16 cellular contexts compared by ENCODE assay signal in genomic region chr1:244857761-244858160, GRCh38. TPM values are rescaled to one million over a fixed set of nuclear protein-coding genes. Genes with fewer than 3 reads are reported as not detected.
DNase-seq lines count a peak whose midpoint lies in the region; TF ChIP-seq lines count a peak whose summit lies in the region.
"Had no signal": no experiment of that assay in that cellular context is flagged by ENCODE, and none has a peak within 500 bp of the region (broad histone marks: within the 10 kb centered on the region; RNA-seq: fewer than 3 reads in every experiment).

No MANE protein-coding gene starts in this region.

- TF ChIP-seq POLR2A in adrenal gland (IDR thresholded peaks at IDR 0.05) = no peak

- no peak overlapping the region for H4K8ac ChIP-seq in mesenchymal stem cell (ENCODE audit: low read length)

- H3K27me3 Mint-ChIP-seq in T-helper 1 cell treated with Interleukin-12 subunit alpha and Interleukin-12 subunit beta and Interleukin-4 antibody, amounts not matched to agents 30 μg/mL and 1 μg/mL, for 36 hours (ENCODE audit: low read depth) = no peaks in the 10 kb centered on the region
- H3K27me3 Mint-ChIP-seq in CD4-positive, alpha-beta memory T cell = no peaks in the 10 kb centered on the region
- no peaks in the 10 kb centered on the region for H3K27me3 Mint-ChIP-seq in activated CD4-positive, alpha-beta memory T cell treated with anti-CD3 and anti-CD28 coated beads for 36 hours
- H3K27me3 Mint-ChIP-seq: progenitor cell of endocrine pancreas had no signal

- peaks cover 73% of the 10 kb centered on the region for H3K4me1 Mint-ChIP-seq in T-helper 1 cell treated with Interleukin-12 subunit alpha and Interleukin-12 subunit beta and Interleukin-4 antibody, amounts not matched to agents 30 μg/mL and 1 μg/mL, for 36 hours (ENCODE audit: low read depth)
- peaks cover 62 to 94% (median 76%) of the 10 kb centered on the region in 4 donors for H3K4me1 Mint-ChIP-seq in CD4-positive, alpha-beta memory T cell
- peaks cover 78% of the 10 kb centered on the region for H3K4me1 Mint-ChIP-seq in activated CD4-positive, alpha-beta memory T cell treated with anti-CD3 and anti-CD28 coated beads for 36 hours (ENCODE audit: low read depth)

- H3K27ac Mint-ChIP-seq in T-helper 1 cell treated with Interleukin-12 subunit alpha and Interleukin-12 subunit beta and Interleukin-4 antibody, amounts not matched to agents 30 μg/mL and 1 μg/mL, for 36 hours = no peak overlapping the region
- H3K27ac Mint-ChIP-seq in CD4-positive, alpha-beta memory T cell = peak overlapping the region in 4 of 7 donors; percentile 42 to 97 (median 78)
- peak overlapping the region; percentile 75 for H3K27ac Mint-ChIP-seq in activated CD4-positive, alpha-beta memory T cell treated with anti-CD3 and anti-CD28 coated beads for 36 hours

- H2BK12ac ChIP-seq in mesenchymal stem cell (ENCODE audit: low read length in 2 of 2) = no peak overlapping the region

- peak overlapping the region; percentile 11 for H3K27ac ChIP-seq in CD4-positive, alpha-beta memory T cell (ENCODE audit: low read depth, low read length)
- H3K27ac ChIP-seq in mesenchymal stem cell (ENCODE audit: low read length, poor library complexity, severe bottlenecking) (no peak overlapping the region), adrenal gland (peak overlapping the region in 1 of 5 donors; percentile 3)
- H3K27ac ChIP-seq: SJCRH30 had no signal

- H3K18ac ChIP-seq in mesenchymal stem cell (ENCODE audit: low read depth in 1 of 2, low read length in 2 of 2) = no peak overlapping the region

- H3K4ac ChIP-seq in mesenchymal stem cell (ENCODE audit: low read depth in 1 of 2, low read length in 2 of 2) = no peak overlapping the region

- no peak overlapping the region for H2AFZ ChIP-seq in mesenchymal stem cell (ENCODE audit: low read depth, low read length)

- peak overlapping the region; percentile 96 for H3K9ac ChIP-seq in mesenchymal stem cell (ENCODE audit: low read length)

- H3K9me3 Mint-ChIP-seq in T-helper 1 cell treated with Interleukin-12 subunit alpha and Interleukin-12 subunit beta and Interleukin-4 antibody, amounts not matched to agents 30 μg/mL and 1 μg/mL, for 36 hours = no peaks in the 10 kb centered on the region
- peaks cover 0 to 2% (median 0%) of the 10 kb centered on the region in 8 donors for H3K9me3 Mint-ChIP-seq in CD4-positive, alpha-beta memory T cell
- H3K9me3 Mint-ChIP-seq in activated CD4-positive, alpha-beta memory T cell treated with anti-CD3 and anti-CD28 coated beads for 36 hours = no peaks in the 10 kb centered on the region
- H3K9me3 Mint-ChIP-seq: CD8-positive, alpha-beta T cell had no signal

- no peak overlapping the region for H2AK5ac ChIP-seq in mesenchymal stem cell (ENCODE audit: low read length, severe bottlenecking)

- H3K9me3 ChIP-seq in CD4-positive, alpha-beta memory T cell (ENCODE audit: control insufficient read depth in 1 of 2, low read length in 2 of 2) = no peaks in the 10 kb centered on the region
- no peaks in the 10 kb centered on the region for H3K9me3 ChIP-seq in mesenchymal stem cell (ENCODE audit: control insufficient read depth, low read length)
- H3K9me3 ChIP-seq in adrenal gland (replicated peaks in 1 of 3) = no peaks in the 10 kb centered on the region
- H3K9me3 ChIP-seq: SJCRH30 had no signal

- H2BK5ac ChIP-seq in mesenchymal stem cell (ENCODE audit: low read depth, low read length, poor library complexity, severe bottlenecking) = no peak overlapping the region

- POLR2A ChIA-PET in CD4-positive, alpha-beta memory T cell (lab: Charles Lee; ENCODE audit: partially characterized antibody) = interaction anchor here (9.8 to 25.4 kb wide), 2 partner anchors 13 to 113 kb away, joined by 356 to 1465 read pairs; partner anchors contain the start of gene COX20
- POLR2A ChIA-PET in activated CD4-positive, alpha-beta memory T cell treated with anti-CD3 and anti-CD28 coated beads for 36 hours (lab: Charles Lee) = interaction anchor here (13.4 kb wide), 1 partner anchor 21 kb away, joined by 219 read pairs; the partner anchor contains the start of gene COX20

- peaks cover 92% of the 10 kb centered on the region for H3K4me1 ChIP-seq in CD4-positive, alpha-beta memory T cell (ENCODE audit: insufficient read depth, low read length)
- H3K4me1 ChIP-seq in mesenchymal stem cell (ENCODE audit: control insufficient read depth, insufficient read depth, low read depth, low read length) (peaks cover 4% of the 10 kb centered on the region), adrenal gland (replicated peaks in 1 of 2) (peaks cover 22 to 84% of the 10 kb centered on the region in 2 donors)

- H3K4me2 ChIP-seq in mesenchymal stem cell (ENCODE audit: low read length, poor library complexity, severe bottlenecking) = no peak overlapping the region

- no peaks in the 10 kb centered on the region for H3K27me3 ChIP-seq in CD4-positive, alpha-beta memory T cell (ENCODE audit: insufficient read depth, low read length)
- H3K27me3 ChIP-seq in mesenchymal stem cell (ENCODE audit: control insufficient read depth in 1 of 2, insufficient read depth in 1 of 2, low read length in 2 of 2) = no peaks in the 10 kb centered on the region
- no peaks in the 10 kb centered on the region for H3K27me3 ChIP-seq in adrenal gland
- H3K27me3 ChIP-seq: SJCRH30 had no signal

- no peak overlapping the region for H2BK120ac ChIP-seq in mesenchymal stem cell (ENCODE audit: low read depth, low read length)

- no peak for TF ChIP-seq CTCF in adrenal gland (IDR thresholded peaks at IDR 0.05)

- DNase-seq in T-helper 1 cell (no peak), mesenchymal stem cell (no peak), MV-4-11 (lab: John Stamatoyannopoulos, UW) (no peak), HPDE6-E6E7 (ENCODE audit: extremely low spot score) (no peak), adrenal gland (no peak)
- no peak for DNase-seq in CD4-positive, alpha-beta memory T cell
- no peak for DNase-seq in activated CD4-positive, alpha-beta memory T cell treated with anti-CD3 and anti-CD28 coated beads for 36 hours
- DNase-seq: 8988T; CD8-positive, alpha-beta T cell; hippocampal formation; left colon; NCI-H1436; NCI-H226; SJCRH30 had no signal

- H3K23ac ChIP-seq in mesenchymal stem cell (ENCODE audit: low read length in 2 of 2) = no peak overlapping the region

- intact Hi-C loops in CD4-positive, alpha-beta memory T cell (cut with micrococcal nuclease) = no loop called here
- intact Hi-C loops in activated CD4-positive, alpha-beta memory T cell treated with anti-CD3 and anti-CD28 coated beads for 36 hours (cut with micrococcal nuclease) = no loop called here
- intact Hi-C loops in adrenal gland (cut with DNase I) = no loop called here

- CTCF ChIA-PET in CD4-positive, alpha-beta memory T cell (lab: Charles Lee; ENCODE audit: partially characterized antibody) = interaction anchor here (0.9 to 2.4 kb wide), 4 partner anchors 11 to 184 kb away, joined by 3 to 17 read pairs (median 4); partner anchors contain the start of gene COX20
- CTCF ChIA-PET in activated CD4-positive, alpha-beta memory T cell treated with anti-CD3 and anti-CD28 coated beads for 36 hours (lab: Charles Lee) = interaction anchor here (1.1 to 2.3 kb wide), 4 partner anchors 8 to 185 kb away, joined by 3 to 11 read pairs (median 5); partner anchors contain the start of gene COX20

- H3K36me3 ChIP-seq in CD4-positive, alpha-beta memory T cell (ENCODE audit: insufficient read depth, low read length) = peaks cover 76% of the 10 kb centered on the region
- H3K36me3 ChIP-seq in mesenchymal stem cell (ENCODE audit: control insufficient read depth in 1 of 2, insufficient read depth in 2 of 2, low read depth in 1 of 2, low read length in 2 of 2) = peaks cover 13 to 97% of the 10 kb centered on the region in 2 experiments
- H3K36me3 ChIP-seq in adrenal gland (replicated peaks in 1 of 2) = peaks cover 0 to 86% of the 10 kb centered on the region in 2 donors

- peaks cover 3% of the 10 kb centered on the region for H3K79me1 ChIP-seq in mesenchymal stem cell (replicated peaks; ENCODE audit: low read length, poor library complexity, severe bottlenecking)

- H3K4me3 Mint-ChIP-seq in T-helper 1 cell treated with Interleukin-12 subunit alpha and Interleukin-12 subunit beta and Interleukin-4 antibody, amounts not matched to agents 30 μg/mL and 1 μg/mL, for 36 hours = peak overlapping the region; percentile 14
- H3K4me3 Mint-ChIP-seq in CD4-positive, alpha-beta memory T cell = peak overlapping the region in 6 of 8 donors; percentile 12 to 65 (median 32)
- H3K4me3 Mint-ChIP-seq in activated CD4-positive, alpha-beta memory T cell treated with anti-CD3 and anti-CD28 coated beads for 36 hours = no peak overlapping the region
- H3K4me3 Mint-ChIP-seq: CD8-positive, alpha-beta T cell had no signal

- 100% methylated on average over 2 of the region's 3 CpGs for WGBS in mesenchymal stem cell
- whole genome bisulfite sequencing in adrenal gland, 4 donors = 54 to 69% (median 61%) methylated on average over 3 of the region's 3 CpGs

- H4K91ac ChIP-seq in mesenchymal stem cell (ENCODE audit: low read length) = no peak overlapping the region

- no peak overlapping the region for H3K4me3 ChIP-seq in CD4-positive, alpha-beta memory T cell (ENCODE audit: low read length in 2 of 2)
- no peak overlapping the region for H3K4me3 ChIP-seq in mesenchymal stem cell (ENCODE audit: insufficient read depth in 1 of 2, low read depth in 1 of 2, low read length in 2 of 2)
- no peak overlapping the region for H3K4me3 ChIP-seq in adrenal gland
- H3K4me3 ChIP-seq: SJCRH30 had no signal

- peaks cover 83% of the 10 kb centered on the region for H3K36me3 Mint-ChIP-seq in T-helper 1 cell treated with Interleukin-12 subunit alpha and Interleukin-12 subunit beta and Interleukin-4 antibody, amounts not matched to agents 30 μg/mL and 1 μg/mL, for 36 hours (ENCODE audit: low read depth)
- H3K36me3 Mint-ChIP-seq in CD4-positive, alpha-beta memory T cell = peaks cover 84 to 89% of the 10 kb centered on the region in 2 donors
- peaks cover 88% of the 10 kb centered on the region for H3K36me3 Mint-ChIP-seq in activated CD4-positive, alpha-beta memory T cell treated with anti-CD3 and anti-CD28 coated beads for 36 hours

- no peak overlapping the region for H2BK15ac ChIP-seq in mesenchymal stem cell (ENCODE audit: low read depth, poor library complexity, severe bottlenecking)

- no peak overlapping the region for H3K14ac ChIP-seq in mesenchymal stem cell (ENCODE audit: low read length in 2 of 2)

RNA-seq across cellular contexts. Expression of gene HNRNPU, which starts 6.6 kb away (rescaled TPM):
- total RNA-seq in CD4-positive, alpha-beta memory T cell = 100 to 1,000 TPM; 370 to 385 TPM
- 100 to 1,000 TPM; 126 to 357 TPM for polyA plus RNA-seq in CD4-positive, alpha-beta memory T cell
- 100 to 1,000 TPM; 410 to 421 TPM for total RNA-seq in activated CD4-positive, alpha-beta memory T cell treated with anti-CD3 and anti-CD28 coated beads for 36 hours
- polyA plus RNA-seq in mesenchymal stem cell (2013, experiment 1 of 2) = 184 TPM
- polyA plus RNA-seq in mesenchymal stem cell (2013, experiment 2 of 2) = 179 TPM
- 100 to 1,000 TPM; 192 to 326 (median 278) TPM for total RNA-seq in adrenal gland
- 100 to 1,000 TPM; 141 to 397 (median 145) TPM for polyA plus RNA-seq in adrenal gland

RNA-seq across cellular contexts. Expression of gene COX20, which starts 22.3 kb away (rescaled TPM):
- total RNA-seq in CD4-positive, alpha-beta memory T cell = 10 to 100 TPM; 31.3 to 32.9 TPM
- 10 to 100 TPM; 42.8 to 65.7 TPM for polyA plus RNA-seq in CD4-positive, alpha-beta memory T cell
- total RNA-seq in activated CD4-positive, alpha-beta memory T cell treated with anti-CD3 and anti-CD28 coated beads for 36 hours = 10 to 100 TPM; 23.4 to 27.8 TPM
- polyA plus RNA-seq in mesenchymal stem cell (2013, experiment 1 of 2) = 70.6 TPM
- 71.2 TPM for polyA plus RNA-seq in mesenchymal stem cell (2013, experiment 2 of 2)
- 10 to 100 TPM; 32.2 to 78.1 (median 42.5) TPM for total RNA-seq in adrenal gland
- 100 to 1,000 TPM; 120 to 265 (median 123) TPM for polyA plus RNA-seq in adrenal gland
